In the genomic region with DNA sequence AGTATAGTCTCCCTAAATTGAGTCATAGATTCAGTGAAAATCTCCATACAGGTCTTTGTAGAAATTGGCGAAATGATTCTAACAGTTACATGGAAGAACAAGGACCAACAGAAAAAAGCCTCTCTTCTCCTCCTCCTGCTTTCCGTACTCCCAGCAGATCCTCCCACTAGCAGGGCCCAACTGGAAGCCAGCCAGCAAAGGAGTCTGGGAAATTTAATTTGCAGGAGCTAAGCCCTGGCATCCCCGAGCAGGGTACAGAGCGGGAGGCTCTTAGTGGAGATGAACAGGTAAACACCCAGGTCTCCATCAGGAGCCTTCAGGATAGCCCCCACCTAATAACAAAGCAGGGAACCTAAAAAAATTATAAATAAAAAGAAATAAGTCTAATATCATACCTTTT, we compare ENCODE assay signal across 32 cellular contexts.
"Had no signal": no experiment of that assay in that cellular context is flagged by ENCODE, and none has a peak within 500 bp of the region (broad histone marks: within the 10 kb centered on the region; RNA-seq: fewer than 3 reads in every experiment).

No MANE protein-coding gene starts in this region.

- H3K4me3 Mint-ChIP-seq: activated CD4-positive, alpha-beta T cell treated with anti-CD3 and anti-CD28 coated beads, Interleukin-2, amount 10 ng/mL, durations not matched to agents 24 days and 14 days; activated CD8-positive, alpha-beta T cell treated with anti-CD3 and anti-CD28 coated beads, Interleukin-2, amount 10 ng/mL, durations not matched to agents 7 days and 5 days; activated naive CD8-positive, alpha-beta T cell treated with anti-CD3 and anti-CD28 coated beads for 36 hours; T-helper 1 cell treated with Interleukin-12 subunit alpha and Interleukin-12 subunit beta and Interleukin-4 antibody, amounts not matched to agents 30 μg/mL and 1 μg/mL, for 36 hours; T-helper 2 cell treated with Interferon-gamma antibody and Interleukin-4, amounts not matched to agents 5 μg/mL and 100 μg/mL, for 36 hours had no signal

- H3K9me3 ChIP-seq: Peyer's patch, SK-N-SH had no signal

- H3K27ac Mint-ChIP-seq: activated CD4-positive, alpha-beta T cell treated with anti-CD3 and anti-CD28 coated beads, Interleukin-2, amount 10 ng/mL, durations not matched to agents 24 days and 14 days; activated CD8-positive, alpha-beta T cell treated with anti-CD3 and anti-CD28 coated beads, Interleukin-2, amount 10 ng/mL, durations not matched to agents 7 days and 5 days; activated naive CD8-positive, alpha-beta T cell treated with anti-CD3 and anti-CD28 coated beads for 36 hours; T-helper 1 cell treated with Interleukin-12 subunit alpha and Interleukin-12 subunit beta and Interleukin-4 antibody, amounts not matched to agents 30 μg/mL and 1 μg/mL, for 36 hours; T-helper 2 cell treated with Interferon-gamma antibody and Interleukin-4, amounts not matched to agents 5 μg/mL and 100 μg/mL, for 36 hours had no signal

- H3K36me3 ChIP-seq: brain microvascular endothelial cell, Peyer's patch, SJSA1 had no signal

- H3K4me1 ChIP-seq: Peyer's patch, SJSA1 had no signal

- H3K27ac ChIP-seq: brain microvascular endothelial cell, KMS-11, Peyer's patch, SJSA1 had no signal

- DNase-seq: activated CD4-positive, alpha-beta T cell treated with anti-CD3 and anti-CD28 coated beads, Interleukin-2, amount 10 ng/mL, durations not matched to agents 24 days and 14 days; activated CD4-positive, alpha-beta T cell treated with anti-CD3 and anti-CD28 coated beads, Interleukin-2, amount 50 U/mL, for 4 hours; activated CD8-positive, alpha-beta memory T cell treated with anti-CD3 and anti-CD28 coated beads, Interleukin-2, amount 50 U/mL, for 4 hours; activated CD8-positive, alpha-beta T cell treated with anti-CD3 and anti-CD28 coated beads, Interleukin-2, amount 10 ng/mL, durations not matched to agents 7 days and 5 days; activated effector memory CD4-positive, alpha-beta T cell treated with Interleukin-2 at 50 U/mL for 16 hours; activated naive CD4-positive, alpha-beta T cell; activated naive CD4-positive, alpha-beta T cell treated with anti-CD3 and anti-CD28 coated beads, Interleukin-2, amount 50 U/mL, for 16 hours; activated naive CD8-positive, alpha-beta T cell treated with anti-CD3 and anti-CD28 coated beads for 36 hours; activated T-cell treated with anti-CD3 and anti-CD28 coated beads, Interleukin-2, amount 50 U/mL, for 48 hours; amniotic stem cell; aorta; brain microvascular endothelial cell; central memory CD4-positive, alpha-beta T cell; MM.1S; MV-4-11; NCI-H1092; NCI-H1417 treated with DMSO at 0.1 percent for 48 hours; NCI-H2081; NCI-H446; NCI-H510A treated with DMSO at 0.1 percent for 48 hours; NCI-H69; NCI-H82; NK-92 treated with Interleukin-12 subunit alpha and Interleukin-12 subunit beta, amount 100 ng/mL, for 24 hours; PC-3; Peyer's patch; RPMI8226; SHP77 treated with DMSO at 0.1 percent for 48 hours; SK-N-SH had no signal

- H3K4me1 Mint-ChIP-seq: activated CD4-positive, alpha-beta T cell treated with anti-CD3 and anti-CD28 coated beads, Interleukin-2, amount 10 ng/mL, durations not matched to agents 24 days and 14 days; activated naive CD8-positive, alpha-beta T cell treated with anti-CD3 and anti-CD28 coated beads for 36 hours had no signal

- H3K27me3 ChIP-seq: brain microvascular endothelial cell, Peyer's patch, SJSA1 had no signal

- H3K4me3 ChIP-seq: Peyer's patch, SJSA1 had no signal

- H3K27me3 Mint-ChIP-seq: activated CD4-positive, alpha-beta T cell treated with anti-CD3 and anti-CD28 coated beads, Interleukin-2, amount 10 ng/mL, durations not matched to agents 24 days and 14 days had no signal
